Comparison of ENCODE assay signal across 20 cellular contexts in genomic region chr6:45513843-45514242, GRCh38.
DNase-seq lines count a peak whose midpoint lies in the region; ATAC-seq, FAIRE-seq and TF ChIP-seq lines count a peak whose summit lies in the region.
"Had no signal": no experiment of that assay in that cellular context is flagged by ENCODE, and none has a peak within 500 bp of the region (broad histone marks: within the 10 kb centered on the region; RNA-seq: fewer than 3 reads in every experiment).

No MANE protein-coding gene starts in this region.

- H3K27ac Mint-ChIP-seq in brain (peak overlapping the region in 4 of 5 experiments; percentile 3 to 66 (median 61)), memory B cell (no peak overlapping the region)
- no peak overlapping the region for H3K27ac Mint-ChIP-seq in stimulated activated memory B cell treated with anti-CD40 and anti-IgM and Interleukin-4, amounts not matched to agents 10 μg/mL and 1 μg/mL and 100 μg/mL, for 72 hours
- H3K27ac Mint-ChIP-seq: HFFc6 had no signal

- no peaks in the 10 kb centered on the region for H3K36me3 ChIP-seq in kidney (ENCODE audit: control insufficient read depth in 1 of 2, insufficient read depth in 2 of 2, low read length in 2 of 2)
- H3K36me3 ChIP-seq: HAP-1, MG63 had no signal

- H3K4me3 Mint-ChIP-seq in brain (peak overlapping the region in 1 of 5 experiments; percentile 43), memory B cell (no peak overlapping the region)
- no peak overlapping the region for H3K4me3 Mint-ChIP-seq in stimulated activated memory B cell treated with anti-CD40 and anti-IgM and Interleukin-4, amounts not matched to agents 10 μg/mL and 1 μg/mL and 100 μg/mL, for 72 hours
- H3K4me3 Mint-ChIP-seq in activated T-cell treated with anti-CD3 and anti-CD28 coated beads, Interleukin-2, amount 50 U/mL, for 4 hours, result no peak overlapping the region
- H3K4me3 Mint-ChIP-seq: HFFc6 had no signal

- H3K9me3 Mint-ChIP-seq in brain (no peaks in the 10 kb centered on the region), memory B cell (no peaks in the 10 kb centered on the region)
- H3K9me3 Mint-ChIP-seq in stimulated activated memory B cell treated with anti-CD40 and anti-IgM and Interleukin-4, amounts not matched to agents 10 μg/mL and 1 μg/mL and 100 μg/mL, for 72 hours, result no peaks in the 10 kb centered on the region
- no peaks in the 10 kb centered on the region for H3K9me3 Mint-ChIP-seq in activated T-cell treated with anti-CD3 and anti-CD28 coated beads, Interleukin-2, amount 50 U/mL, for 4 hours
- H3K9me3 Mint-ChIP-seq: HFFc6 had no signal

- H3K36me3 Mint-ChIP-seq in brain (no peaks in the 10 kb centered on the region), memory B cell (no peaks in the 10 kb centered on the region)
- H3K36me3 Mint-ChIP-seq in stimulated activated memory B cell treated with anti-CD40 and anti-IgM and Interleukin-4, amounts not matched to agents 10 μg/mL and 1 μg/mL and 100 μg/mL, for 72 hours, result no peaks in the 10 kb centered on the region
- peaks cover 20% of the 10 kb centered on the region for H3K36me3 Mint-ChIP-seq in activated T-cell treated with anti-CD3 and anti-CD28 coated beads, Interleukin-2, amount 50 U/mL, for 4 hours (ENCODE audit: insufficient read depth)

- DNase-seq in NCI-H2029 treated with DMSO at 0.1 percent for 48 hours (lab: John Stamatoyannopoulos, UW) (peak; percentile 9), NCI-H2029 (lab: John Stamatoyannopoulos, UW) (no peak), memory B cell (ENCODE audit: low spot score in 2 of 2) (no peak), kidney (no peak)
- no peak for DNase-seq in activated CD4-positive, alpha-beta T cell treated with anti-CD3 and anti-CD28 coated beads, Interleukin-2, amount 50 U/mL, for 48 hours
- no peak for DNase-seq in activated T-cell treated with anti-CD3 and anti-CD28 coated beads, Interleukin-2, amount 50 U/mL, for 4 hours
- DNase-seq: DND-41, GOT3, HFFc6, KBM-7, MG63, NCI-H2081, NCI-H524, NCI-H82, Right ventricle myocardium superior had no signal

- no peaks in the 10 kb centered on the region for H3K9me3 ChIP-seq in kidney (ENCODE audit: control insufficient read depth in 1 of 2, low read length in 2 of 2)
- H3K9me3 ChIP-seq: HAP-1, MG63, SJSA1 had no signal

- H3K4me3 ChIP-seq in kidney (ENCODE audit: low read length in 2 of 2), result no peak overlapping the region
- H3K4me3 ChIP-seq: HAP-1, MG63, SJSA1 had no signal

- H3K4me1 ChIP-seq in kidney (ENCODE audit: control insufficient read depth in 1 of 2, insufficient read depth in 1 of 2, low read depth in 1 of 2, low read length in 2 of 2), result no peaks in the 10 kb centered on the region
- H3K4me1 ChIP-seq: HAP-1 had no signal

- no peak for TF ChIP-seq CTCF in brain (conservative IDR thresholded peaks at IDR 0.05)
- no peak for TF ChIP-seq CTCF in kidney (IDR thresholded peaks at IDR 0.05; ENCODE audit: borderline replicate concordance, extremely low read depth, insufficient read depth)

- FAIRE-seq in kidney (lab: Jason Lieb, UNC), result no peak

- no peak overlapping the region for H3K27ac ChIP-seq in kidney (ENCODE audit: low read depth in 2 of 2, low read length in 2 of 2)
- H3K27ac ChIP-seq: 22Rv1, SJSA1 had no signal

- intact Hi-C loops in kidney (cut with DNase I), result no loop called here

- H3K4me1 Mint-ChIP-seq in brain (peaks cover 23% of the 10 kb centered on the region), memory B cell (peaks cover 12% of the 10 kb centered on the region)
- peaks cover 12% of the 10 kb centered on the region for H3K4me1 Mint-ChIP-seq in stimulated activated memory B cell treated with anti-CD40 and anti-IgM and Interleukin-4, amounts not matched to agents 10 μg/mL and 1 μg/mL and 100 μg/mL, for 72 hours
- H3K4me1 Mint-ChIP-seq in activated T-cell treated with anti-CD3 and anti-CD28 coated beads, Interleukin-2, amount 50 U/mL, for 4 hours (ENCODE audit: low read depth), result peaks cover 2% of the 10 kb centered on the region

- no peak overlapping the region for H3K9ac ChIP-seq in kidney (ENCODE audit: low read length in 2 of 2)

- peak; percentile 78 for ATAC-seq in memory B cell (ENCODE audit: low read depth)
- peak; percentile 58 for ATAC-seq in stimulated activated memory B cell treated with anti-CD40 and anti-IgM and Interleukin-4, amounts not matched to agents 10 μg/mL and 1 μg/mL and 100 μg/mL, for 72 hours
- no peak for ATAC-seq in activated T-cell treated with anti-CD3 and anti-CD28 coated beads, Interleukin-2, amount 50 U/mL, for 4 hours

- H3K27me3 Mint-ChIP-seq in brain, result peaks cover 3% of the 10 kb centered on the region
- no peaks in the 10 kb centered on the region for H3K27me3 Mint-ChIP-seq in memory B cell
- no peaks in the 10 kb centered on the region for H3K27me3 Mint-ChIP-seq in stimulated activated memory B cell treated with anti-CD40 and anti-IgM and Interleukin-4, amounts not matched to agents 10 μg/mL and 1 μg/mL and 100 μg/mL, for 72 hours
- no peaks in the 10 kb centered on the region for H3K27me3 Mint-ChIP-seq in activated T-cell treated with anti-CD3 and anti-CD28 coated beads, Interleukin-2, amount 50 U/mL, for 4 hours (ENCODE audit: low read depth)

Comparison
In these comparisons a context has a peak if more than half of its experiments do, and no peak if none do; other contexts are left out.
1. H3K27ac Mint-ChIP-seq: peak in brain (4 of 5); none in memory B cell (single experiment) and stimulated activated memory B cell treated with anti-CD40 and anti-IgM and Interleukin-4, amounts not matched to agents 10 μg/mL and 1 μg/mL and 100 μg/mL, for 72 hours (single experiment).
2. ATAC-seq: peak in memory B cell (single experiment) and stimulated activated memory B cell treated with anti-CD40 and anti-IgM and Interleukin-4, amounts not matched to agents 10 μg/mL and 1 μg/mL and 100 μg/mL, for 72 hours (single experiment); none in activated T-cell treated with anti-CD3 and anti-CD28 coated beads, Interleukin-2, amount 50 U/mL, for 4 hours (0 of 2).